Comparison of ENCODE assay signal across 1 cellular context in the genomic region with DNA sequence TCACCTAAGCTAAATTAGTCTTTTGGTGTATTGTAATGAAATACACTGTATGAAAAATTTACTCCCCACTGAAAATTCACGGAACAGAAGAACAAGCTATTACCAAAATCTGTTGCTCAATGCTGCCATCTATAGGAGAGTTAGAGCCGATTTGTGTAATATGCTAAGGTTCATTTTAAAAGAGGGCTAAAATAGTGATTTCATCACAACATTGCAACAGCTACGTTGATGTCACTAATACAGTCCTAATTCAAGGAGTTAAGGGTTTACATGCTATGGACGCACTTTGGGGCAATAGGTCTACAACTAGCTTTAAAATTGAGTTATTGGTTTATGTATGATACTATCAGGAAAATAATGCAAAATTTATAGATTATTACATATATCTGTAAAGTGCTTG.
TF ChIP-seq lines count a peak whose summit lies in the region.

No MANE protein-coding gene starts in this region.

TF ChIP-seq in HepG2, 621 proteins besides CTCF, POLR2A, EP300 and RAD21 (continued from another document and continues in another):
- TF ChIP-seq ZNF253 (CRISPR knock-in tag; IDR thresholded peaks at IDR 0.05; ENCODE audit: borderline replicate concordance), result no peak
- TF ChIP-seq, protein P1, sequence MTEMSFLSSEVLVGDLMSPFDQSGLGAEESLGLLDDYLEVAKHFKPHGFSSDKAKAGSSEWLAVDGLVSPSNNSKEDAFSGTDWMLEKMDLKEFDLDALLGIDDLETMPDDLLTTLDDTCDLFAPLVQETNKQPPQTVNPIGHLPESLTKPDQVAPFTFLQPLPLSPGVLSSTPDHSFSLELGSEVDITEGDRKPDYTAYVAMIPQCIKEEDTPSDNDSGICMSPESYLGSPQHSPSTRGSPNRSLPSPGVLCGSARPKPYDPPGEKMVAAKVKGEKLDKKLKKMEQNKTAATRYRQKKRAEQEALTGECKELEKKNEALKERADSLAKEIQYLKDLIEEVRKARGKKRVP (CRISPR knock-in tag; IDR thresholded peaks at IDR 0.05), result peak in 1 of 2 experiments; percentile 83; a peak in 2 of 4 replicates
- TF ChIP-seq, protein P2, sequence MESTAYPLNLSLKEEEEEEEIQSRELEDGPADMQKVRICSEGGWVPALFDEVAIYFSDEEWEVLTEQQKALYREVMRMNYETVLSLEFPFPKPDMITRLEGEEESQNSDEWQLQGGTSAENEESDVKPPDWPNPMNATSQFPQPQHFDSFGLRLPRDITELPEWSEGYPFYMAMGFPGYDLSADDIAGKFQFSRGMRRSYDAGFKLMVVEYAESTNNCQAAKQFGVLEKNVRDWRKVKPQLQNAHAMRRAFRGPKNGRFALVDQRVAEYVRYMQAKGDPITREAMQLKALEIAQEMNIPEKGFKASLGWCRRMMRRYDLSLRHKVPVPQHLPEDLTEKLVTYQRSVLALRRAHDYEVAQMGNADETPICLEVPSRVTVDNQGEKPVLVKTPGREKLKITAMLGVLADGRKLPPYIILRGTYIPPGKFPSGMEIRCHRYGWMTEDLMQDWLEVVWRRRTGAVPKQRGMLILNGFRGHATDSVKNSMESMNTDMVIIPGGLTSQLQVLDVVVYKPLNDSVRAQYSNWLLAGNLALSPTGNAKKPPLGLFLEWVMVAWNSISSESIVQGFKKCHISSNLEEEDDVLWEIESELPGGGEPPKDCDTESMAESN (CRISPR knock-in tag; conservative IDR thresholded peaks at IDR 0.05), result 0 out of 2 replicates have a peak, but pooled peaks have one; percentile 34
- no peak for TF ChIP-seq ZNF792 (CRISPR knock-in tag; IDR thresholded peaks at IDR 0.05)
- no peak for TF ChIP-seq ZKSCAN8 (CRISPR knock-in tag; IDR thresholded peaks at IDR 0.05; ENCODE audit: borderline replicate concordance)
- no peak for TF ChIP-seq CHD2 (IDR thresholded peaks at IDR 0.05; ENCODE audit: low read depth, low read length)
- TF ChIP-seq NAIF1 (CRISPR knock-in tag; IDR thresholded peaks at IDR 0.05; ENCODE audit: borderline replicate concordance), result no peak
- TF ChIP-seq NKX3-1 (CRISPR knock-in tag; IDR thresholded peaks at IDR 0.05), result no peak
- TF ChIP-seq NR3C1 (CRISPR knock-in tag; IDR thresholded peaks at IDR 0.05), result no peak
- TF ChIP-seq ZSCAN9 (CRISPR knock-in tag; IDR thresholded peaks at IDR 0.05; ENCODE audit: borderline replicate concordance), result peak; percentile 30; the same call in 1 of the 2 replicates
- TF ChIP-seq NCOA2 (CRISPR knock-in tag; IDR thresholded peaks at IDR 0.05), result 0 out of 2 replicates have a peak, but pooled peaks have one; percentile 36
- peak; percentile 53; the same call in 1 of the 2 replicates for TF ChIP-seq ELF3 (CRISPR knock-in tag; IDR thresholded peaks at IDR 0.05)
- TF ChIP-seq STAG1 (CRISPR knock-in tag; IDR thresholded peaks at IDR 0.05), result peak; percentile 93
- TF ChIP-seq, protein P3, sequence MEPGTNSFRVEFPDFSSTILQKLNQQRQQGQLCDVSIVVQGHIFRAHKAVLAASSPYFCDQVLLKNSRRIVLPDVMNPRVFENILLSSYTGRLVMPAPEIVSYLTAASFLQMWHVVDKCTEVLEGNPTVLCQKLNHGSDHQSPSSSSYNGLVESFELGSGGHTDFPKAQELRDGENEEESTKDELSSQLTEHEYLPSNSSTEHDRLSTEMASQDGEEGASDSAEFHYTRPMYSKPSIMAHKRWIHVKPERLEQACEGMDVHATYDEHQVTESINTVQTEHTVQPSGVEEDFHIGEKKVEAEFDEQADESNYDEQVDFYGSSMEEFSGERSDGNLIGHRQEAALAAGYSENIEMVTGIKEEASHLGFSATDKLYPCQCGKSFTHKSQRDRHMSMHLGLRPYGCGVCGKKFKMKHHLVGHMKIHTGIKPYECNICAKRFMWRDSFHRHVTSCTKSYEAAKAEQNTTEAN (CRISPR knock-in tag; conservative IDR thresholded peaks at IDR 0.05), result 0 out of 2 replicates have a peak, but pooled peaks have one; percentile 25
- no peak for TF ChIP-seq GABPB1 (CRISPR knock-in tag; IDR thresholded peaks at IDR 0.05)
- TF ChIP-seq, protein P4, sequence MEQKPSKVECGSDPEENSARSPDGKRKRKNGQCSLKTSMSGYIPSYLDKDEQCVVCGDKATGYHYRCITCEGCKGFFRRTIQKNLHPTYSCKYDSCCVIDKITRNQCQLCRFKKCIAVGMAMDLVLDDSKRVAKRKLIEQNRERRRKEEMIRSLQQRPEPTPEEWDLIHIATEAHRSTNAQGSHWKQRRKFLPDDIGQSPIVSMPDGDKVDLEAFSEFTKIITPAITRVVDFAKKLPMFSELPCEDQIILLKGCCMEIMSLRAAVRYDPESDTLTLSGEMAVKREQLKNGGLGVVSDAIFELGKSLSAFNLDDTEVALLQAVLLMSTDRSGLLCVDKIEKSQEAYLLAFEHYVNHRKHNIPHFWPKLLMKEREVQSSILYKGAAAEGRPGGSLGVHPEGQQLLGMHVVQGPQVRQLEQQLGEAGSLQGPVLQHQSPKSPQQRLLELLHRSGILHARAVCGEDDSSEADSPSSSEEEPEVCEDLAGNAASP (CRISPR knock-in tag; IDR thresholded peaks at IDR 0.05; ENCODE audit: borderline replicate concordance), result peak; percentile 35; the same call in 1 of the 2 replicates
- TF ChIP-seq ZNF264 (CRISPR knock-in tag; IDR thresholded peaks at IDR 0.05), result 0 out of 2 replicates have a peak, but pooled peaks have one; percentile 31
- TF ChIP-seq FLYWCH1 (CRISPR knock-in tag; IDR thresholded peaks at IDR 0.05), result no peak
- TF ChIP-seq, protein P5, sequence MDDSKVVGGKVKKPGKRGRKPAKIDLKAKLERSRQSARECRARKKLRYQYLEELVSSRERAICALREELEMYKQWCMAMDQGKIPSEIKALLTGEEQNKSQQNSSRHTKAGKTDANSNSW (CRISPR knock-in tag; IDR thresholded peaks at IDR 0.05; ENCODE audit: borderline replicate concordance), result no peak
- 0 out of 2 replicates have a peak, but pooled peaks have one; percentile 23 for TF ChIP-seq ZNF747 (CRISPR knock-in tag; IDR thresholded peaks at IDR 0.05; ENCODE audit: borderline replicate concordance)
- no peak for TF ChIP-seq XBP1 (CRISPR knock-in tag; IDR thresholded peaks at IDR 0.05)
- no peak for TF ChIP-seq GATA4 (IDR thresholded peaks at IDR 0.05; ENCODE audit: borderline replicate concordance, low read depth)
- no peak for TF ChIP-seq ZBTB42 (CRISPR knock-in tag; IDR thresholded peaks at IDR 0.05)
- no peak for TF ChIP-seq TOPORS (CRISPR knock-in tag; IDR thresholded peaks at IDR 0.05)
- TF ChIP-seq NCOA5 (CRISPR knock-in tag; IDR thresholded peaks at IDR 0.05), result no peak
- TF ChIP-seq, protein P6, sequence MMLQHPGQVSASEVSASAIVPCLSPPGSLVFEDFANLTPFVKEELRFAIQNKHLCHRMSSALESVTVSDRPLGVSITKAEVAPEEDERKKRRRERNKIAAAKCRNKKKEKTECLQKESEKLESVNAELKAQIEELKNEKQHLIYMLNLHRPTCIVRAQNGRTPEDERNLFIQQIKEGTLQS (CRISPR knock-in tag; IDR thresholded peaks at IDR 0.05), result no peak
- peak; percentile 66; the same call in 1 of the 2 replicates for TF ChIP-seq ZNF331 (CRISPR knock-in tag; IDR thresholded peaks at IDR 0.05)
- peak; percentile 79 for TF ChIP-seq MIER2 (CRISPR knock-in tag; IDR thresholded peaks at IDR 0.05)
- TF ChIP-seq TOE1 (CRISPR knock-in tag; IDR thresholded peaks at IDR 0.05), result 0 out of 2 replicates have a peak, but pooled peaks have one; percentile 71
- TF ChIP-seq ZNF30 (CRISPR knock-in tag; IDR thresholded peaks at IDR 0.05), result no peak
- no peak for TF ChIP-seq PITX1 (CRISPR knock-in tag; IDR thresholded peaks at IDR 0.05)
- TF ChIP-seq SOX5 (CRISPR knock-in tag; IDR thresholded peaks at IDR 0.05; ENCODE audit: borderline replicate concordance), result peak; percentile 41; the same call in 1 of the 2 replicates
- no peak for TF ChIP-seq ZNF282 (IDR thresholded peaks at IDR 0.05; ENCODE audit: partially characterized antibody)
- peak; percentile 48; the same call in 1 of the 2 replicates for TF ChIP-seq ZNF614 (CRISPR knock-in tag; IDR thresholded peaks at IDR 0.05; ENCODE audit: borderline replicate concordance)
- no peak for TF ChIP-seq FOXA1 (IDR thresholded peaks at IDR 0.05)
- peak; percentile 48 for TF ChIP-seq FOXA1 (CRISPR knock-in tag; IDR thresholded peaks at IDR 0.05)
- TF ChIP-seq CEBPB (IDR thresholded peaks at IDR 0.05; ENCODE audit: borderline replicate concordance, low read depth, low read length), result peak; percentile 98
- TF ChIP-seq, protein P7, sequence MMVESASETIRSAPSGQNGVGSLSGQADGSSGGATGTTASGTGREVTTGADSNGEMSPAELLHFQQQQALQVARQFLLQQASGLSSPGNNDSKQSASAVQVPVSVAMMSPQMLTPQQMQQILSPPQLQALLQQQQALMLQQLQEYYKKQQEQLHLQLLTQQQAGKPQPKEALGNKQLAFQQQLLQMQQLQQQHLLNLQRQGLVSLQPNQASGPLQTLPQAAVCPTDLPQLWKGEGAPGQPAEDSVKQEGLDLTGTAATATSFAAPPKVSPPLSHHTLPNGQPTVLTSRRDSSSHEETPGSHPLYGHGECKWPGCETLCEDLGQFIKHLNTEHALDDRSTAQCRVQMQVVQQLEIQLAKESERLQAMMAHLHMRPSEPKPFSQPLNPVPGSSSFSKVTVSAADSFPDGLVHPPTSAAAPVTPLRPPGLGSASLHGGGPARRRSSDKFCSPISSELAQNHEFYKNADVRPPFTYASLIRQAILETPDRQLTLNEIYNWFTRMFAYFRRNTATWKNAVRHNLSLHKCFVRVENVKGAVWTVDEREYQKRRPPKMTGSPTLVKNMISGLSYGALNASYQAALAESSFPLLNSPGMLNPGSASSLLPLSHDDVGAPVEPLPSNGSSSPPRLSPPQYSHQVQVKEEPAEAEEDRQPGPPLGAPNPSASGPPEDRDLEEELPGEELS (CRISPR knock-in tag; IDR thresholded peaks at IDR 0.05), result no peak
- TF ChIP-seq ZNF17 (CRISPR knock-in tag; IDR thresholded peaks at IDR 0.05), result no peak
- TF ChIP-seq PHF5A (CRISPR knock-in tag; IDR thresholded peaks at IDR 0.05; ENCODE audit: low read depth, unreplicated experiment), result no peak
- TF ChIP-seq RBM22 (optimal IDR thresholded peaks at IDR 0.05; ENCODE audit: low read length), result no peak
- peak; percentile 74 for TF ChIP-seq FOXA3 (CRISPR knock-in tag; IDR thresholded peaks at IDR 0.05)
- no peak for TF ChIP-seq FOXP1 (IDR thresholded peaks at IDR 0.05)
- peak; percentile 23; the same call in 1 of the 2 replicates for TF ChIP-seq FOXP1 (CRISPR knock-in tag; IDR thresholded peaks at IDR 0.05)
- no peak for TF ChIP-seq POLR2AphosphoS5 (IDR thresholded peaks at IDR 0.05; ENCODE audit: low read depth, low read length)
- no peak for TF ChIP-seq ZNF335 (CRISPR knock-in tag; IDR thresholded peaks at IDR 0.05)
- TF ChIP-seq SNRNP70 (IDR thresholded peaks at IDR 0.05; ENCODE audit: low read depth, low read length), result no peak
- TF ChIP-seq NR2F1 (CRISPR knock-in tag; IDR thresholded peaks at IDR 0.05), result no peak
- TF ChIP-seq, protein P8, sequence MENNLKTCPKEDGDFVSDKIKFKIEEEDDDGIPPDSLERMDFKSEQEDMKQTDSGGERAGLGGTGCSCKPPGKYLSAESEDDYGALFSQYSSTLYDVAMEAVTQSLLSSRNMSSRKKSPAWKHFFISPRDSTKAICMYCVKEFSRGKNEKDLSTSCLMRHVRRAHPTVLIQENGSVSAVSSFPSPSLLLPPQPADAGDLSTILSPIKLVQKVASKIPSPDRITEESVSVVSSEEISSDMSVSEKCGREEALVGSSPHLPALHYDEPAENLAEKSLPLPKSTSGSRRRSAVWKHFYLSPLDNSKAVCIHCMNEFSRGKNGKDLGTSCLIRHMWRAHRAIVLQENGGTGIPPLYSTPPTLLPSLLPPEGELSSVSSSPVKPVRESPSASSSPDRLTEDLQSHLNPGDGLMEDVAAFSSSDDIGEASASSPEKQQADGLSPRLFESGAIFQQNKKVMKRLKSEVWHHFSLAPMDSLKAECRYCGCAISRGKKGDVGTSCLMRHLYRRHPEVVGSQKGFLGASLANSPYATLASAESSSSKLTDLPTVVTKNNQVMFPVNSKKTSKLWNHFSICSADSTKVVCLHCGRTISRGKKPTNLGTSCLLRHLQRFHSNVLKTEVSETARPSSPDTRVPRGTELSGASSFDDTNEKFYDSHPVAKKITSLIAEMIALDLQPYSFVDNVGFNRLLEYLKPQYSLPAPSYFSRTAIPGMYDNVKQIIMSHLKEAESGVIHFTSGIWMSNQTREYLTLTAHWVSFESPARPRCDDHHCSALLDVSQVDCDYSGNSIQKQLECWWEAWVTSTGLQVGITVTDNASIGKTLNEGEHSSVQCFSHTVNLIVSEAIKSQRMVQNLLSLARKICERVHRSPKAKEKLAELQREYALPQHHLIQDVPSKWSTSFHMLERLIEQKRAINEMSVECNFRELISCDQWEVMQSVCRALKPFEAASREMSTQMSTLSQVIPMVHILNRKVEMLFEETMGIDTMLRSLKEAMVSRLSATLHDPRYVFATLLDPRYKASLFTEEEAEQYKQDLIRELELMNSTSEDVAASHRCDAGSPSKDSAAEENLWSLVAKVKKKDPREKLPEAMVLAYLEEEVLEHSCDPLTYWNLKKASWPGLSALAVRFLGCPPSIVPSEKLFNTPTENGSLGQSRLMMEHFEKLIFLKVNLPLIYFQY (CRISPR knock-in tag; IDR thresholded peaks at IDR 0.05; ENCODE audit: borderline replicate concordance), result no peak
- TF ChIP-seq, protein P9, sequence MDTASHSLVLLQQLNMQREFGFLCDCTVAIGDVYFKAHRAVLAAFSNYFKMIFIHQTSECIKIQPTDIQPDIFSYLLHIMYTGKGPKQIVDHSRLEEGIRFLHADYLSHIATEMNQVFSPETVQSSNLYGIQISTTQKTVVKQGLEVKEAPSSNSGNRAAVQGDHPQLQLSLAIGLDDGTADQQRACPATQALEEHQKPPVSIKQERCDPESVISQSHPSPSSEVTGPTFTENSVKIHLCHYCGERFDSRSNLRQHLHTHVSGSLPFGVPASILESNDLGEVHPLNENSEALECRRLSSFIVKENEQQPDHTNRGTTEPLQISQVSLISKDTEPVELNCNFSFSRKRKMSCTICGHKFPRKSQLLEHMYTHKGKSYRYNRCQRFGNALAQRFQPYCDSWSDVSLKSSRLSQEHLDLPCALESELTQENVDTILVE (CRISPR knock-in tag; IDR thresholded peaks at IDR 0.05), result peak; percentile 51; the same call in 1 of the 2 replicates
- TF ChIP-seq CCDC6 (CRISPR knock-in tag; IDR thresholded peaks at IDR 0.05), result no peak
- TF ChIP-seq EEA1 (CRISPR knock-in tag; IDR thresholded peaks at IDR 0.05; ENCODE audit: borderline replicate concordance), result no peak
- peak; percentile 89 for TF ChIP-seq CEBPG (CRISPR knock-in tag; IDR thresholded peaks at IDR 0.05)
- 0 out of 2 replicates have a peak, but pooled peaks have one; percentile 34 for TF ChIP-seq KLF6 (CRISPR knock-in tag; IDR thresholded peaks at IDR 0.05)
- peak; percentile 41; the same call in 1 of the 2 replicates for TF ChIP-seq SAP130 (CRISPR knock-in tag; IDR thresholded peaks at IDR 0.05; ENCODE audit: low read depth)
- peak; percentile 75 for TF ChIP-seq TGIF2 (CRISPR knock-in tag; IDR thresholded peaks at IDR 0.05)
- TF ChIP-seq ZNF724P (CRISPR knock-in tag; IDR thresholded peaks at IDR 0.05; ENCODE audit: borderline replicate concordance), result no peak
- TF ChIP-seq RXRB (CRISPR knock-in tag; IDR thresholded peaks at IDR 0.05; ENCODE audit: borderline replicate concordance), result 0 out of 2 replicates have a peak, but pooled peaks have one; percentile 9
- TF ChIP-seq GZF1 (CRISPR knock-in tag; IDR thresholded peaks at IDR 0.05), result no peak
- no peak for TF ChIP-seq TSC22D2 (CRISPR knock-in tag; IDR thresholded peaks at IDR 0.05; ENCODE audit: borderline replicate concordance)
- no peak for TF ChIP-seq SYNCRIP (IDR thresholded peaks at IDR 0.05; ENCODE audit: insufficient read depth, low read depth, low read length)
- no peak for TF ChIP-seq ZNF343 (CRISPR knock-in tag; IDR thresholded peaks at IDR 0.05)
